In genomic region chr5:170184007-170184687, GRCh38 we compare ENCODE assay signal across 8 cellular contexts. TPM values are rescaled to one million over a fixed set of nuclear protein-coding genes. Genes with fewer than 3 reads are reported as not detected.
DNase-seq lines count a peak whose midpoint lies in the region; ATAC-seq and TF ChIP-seq lines count a peak whose summit lies in the region.

No MANE protein-coding gene starts in this region.

- peak; percentile 51 for DNase-seq in KBM-7
- DNase-seq in T follicular helper cell (ENCODE audit: low read depth), result peak; percentile 3
- DNase-seq in mammary epithelial cell, result peak; percentile 35
- DNase-seq in islet precursor cell, result peak; percentile 89
- DNase-seq in stimulated activated CD4-positive, alpha-beta T cell treated with anti-CD3 and anti-CD28 coated beads, Interleukin-2, amount 100 ng/mL, for 24 hours, result peak; percentile 44 to 64

- no peaks in the 10 kb centered on the region for H3K36me3 ChIP-seq in DOHH2 (ENCODE audit: control insufficient read depth, low read length)
- no peaks in the 10 kb centered on the region for H3K36me3 ChIP-seq in mammary epithelial cell (ENCODE audit: insufficient read depth, low read length)

- H4K20me1 ChIP-seq in DOHH2 (ENCODE audit: control insufficient read depth, insufficient read depth, low read depth, low read length) (no peaks in the 10 kb centered on the region; the same call in 1 of the 2 replicates), mammary epithelial cell (ENCODE audit: insufficient read depth, low read length) (no peaks in the 10 kb centered on the region)

- no TSS peak for BruUV-seq in mammary epithelial cell (replicated peaks; lab: Mats Ljungman, UMichigan)

- no peaks in the 10 kb centered on the region for H3K9me2 ChIP-seq in DOHH2 (replicated peaks; ENCODE audit: control insufficient read depth, low read length)

- dilution Hi-C loops in mammary epithelial cell (cut with HindIII; ENCODE audit: low sequenced_read_pairs), result loop anchor here (5.0 kb wide), 1 partner anchor 77 kb away; the partner anchor contains the start of gene FOXI1

- H3F3A ChIP-seq in DOHH2 (ENCODE audit: control insufficient read depth, insufficient read depth), result no peaks in the 10 kb centered on the region

- in situ Hi-C loops in KBM-7 (cut with MboI; ENCODE audit: low pct_unique_long_range_greater_than_20kb, low sequenced_read_pairs) (no loop called here), mammary epithelial cell (cut with MboI; ENCODE audit: low sequenced_read_pairs in 2 of 2) (no loop called here)

- 28% methylated on average over 8 of the region's 8 CpGs for WGBS in mammary epithelial cell (ENCODE audit: low coverage, missing lambda C conversion rate)

- H3K27me3 ChIP-seq in DOHH2 (ENCODE audit: control insufficient read depth, low read length), result peaks cover 4% of the 10 kb centered on the region; the same call in 1 of the 2 replicates
- no peaks in the 10 kb centered on the region for H3K27me3 ChIP-seq in mammary epithelial cell (ENCODE audit: insufficient read depth, low read length)

- H3K79me2 ChIP-seq in DOHH2 (ENCODE audit: control insufficient read depth, low read length), result no peaks in the 10 kb centered on the region
- no peaks in the 10 kb centered on the region for H3K79me2 ChIP-seq in mammary epithelial cell (ENCODE audit: insufficient read depth, low read length)

- peaks cover 8% of the 10 kb centered on the region for H3K4me1 ChIP-seq in DOHH2 (ENCODE audit: control insufficient read depth, low read length)
- H3K4me1 ChIP-seq in mammary epithelial cell (ENCODE audit: insufficient read depth, low read length), result no peaks in the 10 kb centered on the region

- H2AFZ ChIP-seq in mammary epithelial cell (ENCODE audit: low read depth, low read length), result no peak overlapping the region

- peak; percentile 91 for TF ChIP-seq CTCF in DOHH2 (IDR thresholded peaks at IDR 0.05; ENCODE audit: low read depth, low read length, poor library complexity, severe bottlenecking)
- peak; percentile 85 to 91 for TF ChIP-seq CTCF in mammary epithelial cell (conservative IDR thresholded peaks at IDR 0.05 in 1 of 2, IDR thresholded peaks at IDR 0.05 in 1 of 2; ENCODE audit: extremely low read depth in 1 of 2, insufficient read depth in 1 of 2, low read depth in 1 of 2, low read length in 2 of 2)

- H3K9me3 ChIP-seq in DOHH2 (ENCODE audit: control insufficient read depth, insufficient read depth, low read length) (no peaks in the 10 kb centered on the region), mammary epithelial cell (replicated peaks; ENCODE audit: insufficient read depth, low read length) (no peaks in the 10 kb centered on the region)

- H3K27ac ChIP-seq in DOHH2 (ENCODE audit: low read depth, low read length) (no peak overlapping the region), mammary epithelial cell (ENCODE audit: insufficient read depth, low read depth, low read length) (no peak overlapping the region)

- H3K4me3 ChIP-seq in DOHH2 (ENCODE audit: low read length) (no peak overlapping the region), mammary epithelial cell (replicated peaks in 1 of 3; ENCODE audit: insufficient read depth in 1 of 3, low read depth in 2 of 3, low read length in 3 of 3) (no peak overlapping the region)

- H3K4me2 ChIP-seq in DOHH2 (ENCODE audit: low read length) (no peak overlapping the region), mammary epithelial cell (ENCODE audit: insufficient read depth, low read depth, low read length) (no peak overlapping the region)

- no peak overlapping the region for H3K9ac ChIP-seq in mammary epithelial cell (ENCODE audit: insufficient read depth, low read length)

- peak; percentile 90 for ATAC-seq in GM21390 (IDR thresholded peaks at IDR 0.05; ENCODE audit: unreplicated experiment)
- no peak for ATAC-seq in HG02870 (IDR thresholded peaks at IDR 0.05; ENCODE audit: unreplicated experiment)

- CTCF ChIA-PET in mammary epithelial cell (lab: Charles Lee; ENCODE audit: low non-redundant PET), result interaction anchor here (1.0 kb wide), 2 partner anchors 32 to 204 kb away, joined by 4 to 7 read pairs; partner anchors contain the start of gene INSYN2B

- intact Hi-C loops in mammary epithelial cell (cut with micrococcal nuclease), result loop anchor here (1.0 to 10.0 kb wide), 3 partner anchors 32 to 479 kb away; no protein-coding TSS in a partner anchor

RNA-seq across cellular contexts. Expression of gene C5orf58, which starts 48.6 kb away (rescaled TPM):
- total RNA-seq in mammary epithelial cell, result not detected
- polyA plus RNA-seq in mammary epithelial cell, result not detected
- polyA minus RNA-seq in mammary epithelial cell, result not detected

Comparison
In these comparisons a context has a peak if more than half of its experiments do, and no peak if none do; other contexts are left out.
1. DNase-seq: peak in every context shown above with its lines; median percentile 89 in islet precursor cell; 54 in stimulated activated CD4-positive, alpha-beta T cell treated with anti-CD3 and anti-CD28 coated beads, Interleukin-2, amount 100 ng/mL, for 24 hours; 51 in KBM-7; 35 in mammary epithelial cell; 3 in T follicular helper cell.